1 cellular context compared by ENCODE assay signal in the genomic region with DNA sequence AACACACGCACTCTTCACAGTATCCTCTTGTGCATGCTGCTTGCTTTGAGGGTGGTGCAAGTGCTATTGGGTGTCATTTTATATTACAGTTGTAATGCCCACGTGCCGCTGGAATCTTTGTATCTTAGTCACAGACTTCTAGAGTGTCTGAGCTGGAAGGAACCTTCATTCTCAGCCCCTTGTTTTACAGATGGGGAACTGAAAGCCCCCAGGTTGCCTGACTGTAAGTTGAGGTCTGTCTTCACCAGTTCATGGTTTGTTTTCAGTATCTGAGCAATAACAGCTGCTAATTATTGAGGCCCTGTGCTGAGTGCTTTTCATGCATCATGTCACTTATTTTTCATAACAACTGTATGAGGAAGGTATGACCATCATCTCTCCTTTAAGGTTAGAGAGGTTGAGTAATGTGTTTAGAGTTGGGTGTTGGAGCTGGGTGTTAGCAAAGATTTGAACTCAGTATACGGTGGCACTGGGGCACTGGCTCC.
TF ChIP-seq lines count a peak whose summit lies in the region.

No MANE protein-coding gene starts in this region.

TF ChIP-seq in GM12878, 131 proteins besides CTCF, POLR2A, EP300 and RAD21 (continued from another document and continues in another):
- TF ChIP-seq, protein P1, sequence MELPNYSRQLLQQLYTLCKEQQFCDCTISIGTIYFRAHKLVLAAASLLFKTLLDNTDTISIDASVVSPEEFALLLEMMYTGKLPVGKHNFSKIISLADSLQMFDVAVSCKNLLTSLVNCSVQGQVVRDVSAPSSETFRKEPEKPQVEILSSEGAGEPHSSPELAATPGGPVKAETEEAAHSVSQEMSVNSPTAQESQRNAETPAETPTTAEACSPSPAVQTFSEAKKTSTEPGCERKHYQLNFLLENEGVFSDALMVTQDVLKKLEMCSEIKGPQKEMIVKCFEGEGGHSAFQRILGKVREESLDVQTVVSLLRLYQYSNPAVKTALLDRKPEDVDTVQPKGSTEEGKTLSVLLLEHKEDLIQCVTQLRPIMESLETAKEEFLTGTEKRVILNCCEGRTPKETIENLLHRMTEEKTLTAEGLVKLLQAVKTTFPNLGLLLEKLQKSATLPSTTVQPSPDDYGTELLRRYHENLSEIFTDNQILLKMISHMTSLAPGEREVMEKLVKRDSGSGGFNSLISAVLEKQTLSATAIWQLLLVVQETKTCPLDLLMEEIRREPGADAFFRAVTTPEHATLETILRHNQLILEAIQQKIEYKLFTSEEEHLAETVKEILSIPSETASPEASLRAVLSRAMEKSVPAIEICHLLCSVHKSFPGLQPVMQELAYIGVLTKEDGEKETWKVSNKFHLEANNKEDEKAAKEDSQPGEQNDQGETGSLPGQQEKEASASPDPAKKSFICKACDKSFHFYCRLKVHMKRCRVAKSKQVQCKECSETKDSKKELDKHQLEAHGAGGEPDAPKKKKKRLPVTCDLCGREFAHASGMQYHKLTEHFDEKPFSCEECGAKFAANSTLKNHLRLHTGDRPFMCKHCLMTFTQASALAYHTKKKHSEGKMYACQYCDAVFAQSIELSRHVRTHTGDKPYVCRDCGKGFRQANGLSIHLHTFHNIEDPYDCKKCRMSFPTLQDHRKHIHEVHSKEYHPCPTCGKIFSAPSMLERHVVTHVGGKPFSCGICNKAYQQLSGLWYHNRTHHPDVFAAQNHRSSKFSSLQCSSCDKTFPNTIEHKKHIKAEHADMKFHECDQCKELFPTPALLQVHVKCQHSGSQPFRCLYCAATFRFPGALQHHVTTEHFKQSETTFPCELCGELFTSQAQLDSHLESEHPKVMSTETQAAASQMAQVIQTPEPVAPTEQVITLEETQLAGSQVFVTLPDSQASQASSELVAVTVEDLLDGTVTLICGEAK (IDR thresholded peaks at IDR 0.05; ENCODE audit: borderline replicate concordance) = no peak
- TF ChIP-seq TBL1XR1 (IDR thresholded peaks at IDR 0.05; ENCODE audit: low read depth, low read length) (peak; percentile 80), IKZF2 (IDR thresholded peaks at IDR 0.05) (peak; percentile 93 to 96), KAT2A (conservative IDR thresholded peaks at IDR 0.05; ENCODE audit: control insufficient read depth, low read depth, low read length) (no peak), MTA3 (IDR thresholded peaks at IDR 0.05; ENCODE audit: borderline replicate concordance, low read length) (peak; percentile 94; the same call in 1 of the 2 replicates), MXI1 (IDR thresholded peaks at IDR 0.05; ENCODE audit: low read depth, low read length) (peak; percentile 76; the same call in 1 of the 2 replicates), MYC (IDR thresholded peaks at IDR 0.05; ENCODE audit: insufficient read depth, insufficient read length, insufficient replicate concordance, low read length, severe bottlenecking) (no peak), YY1 (IDR thresholded peaks at IDR 0.05; ENCODE audit: low read depth, low read length) (0 out of 2 replicates have a peak, but pooled peaks have one; percentile 14), TCF3 (IDR thresholded peaks at IDR 0.05; ENCODE audit: borderline replicate concordance, insufficient read depth, low read depth, low read length) (peak; percentile 95), ZNF207 (IDR thresholded peaks at IDR 0.05; ENCODE audit: borderline replicate concordance) (peak; percentile 77; the same call in 1 of the 2 replicates), ATF7 (IDR thresholded peaks at IDR 0.05; ENCODE audit: low read depth) (peak; percentile 93), EZH2 (IDR thresholded peaks at IDR 0.05; ENCODE audit: borderline replicate concordance, control insufficient read depth, low read depth, low read length) (no peak), SMAD5 (IDR thresholded peaks at IDR 0.05; ENCODE audit: low read depth) (no peak), RAD51 (IDR thresholded peaks at IDR 0.05) (peak; percentile 89), NFIC (IDR thresholded peaks at IDR 0.05; ENCODE audit: low read depth, low read length) (peak; percentile 93), DPF2 (IDR thresholded peaks at IDR 0.05) (peak; percentile 98), BHLHE40 (IDR thresholded peaks at IDR 0.05; ENCODE audit: borderline replicate concordance in 1 of 2, low read depth in 2 of 2, low read length in 1 of 2) (peak; percentile 94), NR2F1 (conservative IDR thresholded peaks at IDR 0.05) (peak; percentile 83), FOXK2 (IDR thresholded peaks at IDR 0.05) (peak; percentile 35; the same call in 1 of the 2 replicates), MEF2B (IDR thresholded peaks at IDR 0.05; ENCODE audit: partially characterized antibody, poor library complexity, severe bottlenecking) (peak; percentile 73), RELA (IDR thresholded peaks at IDR 0.05; ENCODE audit: borderline replicate concordance, partially characterized antibody) (peak; percentile 29), SUZ12 (IDR thresholded peaks at IDR 0.05; ENCODE audit: unreplicated experiment) (no peak), CREM (IDR thresholded peaks at IDR 0.05; ENCODE audit: low read depth) (peak; percentile 87), JUNB (IDR thresholded peaks at IDR 0.05) (peak; percentile 66), SPI1 (IDR thresholded peaks at IDR 0.05; ENCODE audit: borderline replicate concordance, insufficient read depth, low read depth, low read length) (peak; percentile 99), CBX5 (IDR thresholded peaks at IDR 0.05; ENCODE audit: low read depth) (peak; percentile 94), RUNX3 (IDR thresholded peaks at IDR 0.05; ENCODE audit: low read length) (peak; percentile 97), CEBPB (IDR thresholded peaks at IDR 0.05; ENCODE audit: borderline replicate concordance in 1 of 2, low read depth in 2 of 2, low read length in 2 of 2) (0 out of 4 replicates have a peak, but pooled peaks of 1 of the 2 experiments have one; percentile 4), FOXM1 (IDR thresholded peaks at IDR 0.05; ENCODE audit: low read depth, low read length) (peak; percentile 94), MTA2 (IDR thresholded peaks at IDR 0.05; ENCODE audit: low read depth) (peak; percentile 99)
- TF ChIP-seq, protein P2, sequence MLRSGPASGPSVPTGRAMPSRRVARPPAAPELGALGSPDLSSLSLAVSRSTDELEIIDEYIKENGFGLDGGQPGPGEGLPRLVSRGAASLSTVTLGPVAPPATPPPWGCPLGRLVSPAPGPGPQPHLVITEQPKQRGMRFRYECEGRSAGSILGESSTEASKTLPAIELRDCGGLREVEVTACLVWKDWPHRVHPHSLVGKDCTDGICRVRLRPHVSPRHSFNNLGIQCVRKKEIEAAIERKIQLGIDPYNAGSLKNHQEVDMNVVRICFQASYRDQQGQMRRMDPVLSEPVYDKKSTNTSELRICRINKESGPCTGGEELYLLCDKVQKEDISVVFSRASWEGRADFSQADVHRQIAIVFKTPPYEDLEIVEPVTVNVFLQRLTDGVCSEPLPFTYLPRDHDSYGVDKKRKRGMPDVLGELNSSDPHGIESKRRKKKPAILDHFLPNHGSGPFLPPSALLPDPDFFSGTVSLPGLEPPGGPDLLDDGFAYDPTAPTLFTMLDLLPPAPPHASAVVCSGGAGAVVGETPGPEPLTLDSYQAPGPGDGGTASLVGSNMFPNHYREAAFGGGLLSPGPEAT (IDR thresholded peaks at IDR 0.05; ENCODE audit: low read depth) = peak; percentile 86
- TF ChIP-seq, protein P3, sequence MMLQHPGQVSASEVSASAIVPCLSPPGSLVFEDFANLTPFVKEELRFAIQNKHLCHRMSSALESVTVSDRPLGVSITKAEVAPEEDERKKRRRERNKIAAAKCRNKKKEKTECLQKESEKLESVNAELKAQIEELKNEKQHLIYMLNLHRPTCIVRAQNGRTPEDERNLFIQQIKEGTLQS (IDR thresholded peaks at IDR 0.05; ENCODE audit: borderline replicate concordance, extremely low read depth, low read depth, low read length) = no peak
- TF ChIP-seq, protein P4, sequence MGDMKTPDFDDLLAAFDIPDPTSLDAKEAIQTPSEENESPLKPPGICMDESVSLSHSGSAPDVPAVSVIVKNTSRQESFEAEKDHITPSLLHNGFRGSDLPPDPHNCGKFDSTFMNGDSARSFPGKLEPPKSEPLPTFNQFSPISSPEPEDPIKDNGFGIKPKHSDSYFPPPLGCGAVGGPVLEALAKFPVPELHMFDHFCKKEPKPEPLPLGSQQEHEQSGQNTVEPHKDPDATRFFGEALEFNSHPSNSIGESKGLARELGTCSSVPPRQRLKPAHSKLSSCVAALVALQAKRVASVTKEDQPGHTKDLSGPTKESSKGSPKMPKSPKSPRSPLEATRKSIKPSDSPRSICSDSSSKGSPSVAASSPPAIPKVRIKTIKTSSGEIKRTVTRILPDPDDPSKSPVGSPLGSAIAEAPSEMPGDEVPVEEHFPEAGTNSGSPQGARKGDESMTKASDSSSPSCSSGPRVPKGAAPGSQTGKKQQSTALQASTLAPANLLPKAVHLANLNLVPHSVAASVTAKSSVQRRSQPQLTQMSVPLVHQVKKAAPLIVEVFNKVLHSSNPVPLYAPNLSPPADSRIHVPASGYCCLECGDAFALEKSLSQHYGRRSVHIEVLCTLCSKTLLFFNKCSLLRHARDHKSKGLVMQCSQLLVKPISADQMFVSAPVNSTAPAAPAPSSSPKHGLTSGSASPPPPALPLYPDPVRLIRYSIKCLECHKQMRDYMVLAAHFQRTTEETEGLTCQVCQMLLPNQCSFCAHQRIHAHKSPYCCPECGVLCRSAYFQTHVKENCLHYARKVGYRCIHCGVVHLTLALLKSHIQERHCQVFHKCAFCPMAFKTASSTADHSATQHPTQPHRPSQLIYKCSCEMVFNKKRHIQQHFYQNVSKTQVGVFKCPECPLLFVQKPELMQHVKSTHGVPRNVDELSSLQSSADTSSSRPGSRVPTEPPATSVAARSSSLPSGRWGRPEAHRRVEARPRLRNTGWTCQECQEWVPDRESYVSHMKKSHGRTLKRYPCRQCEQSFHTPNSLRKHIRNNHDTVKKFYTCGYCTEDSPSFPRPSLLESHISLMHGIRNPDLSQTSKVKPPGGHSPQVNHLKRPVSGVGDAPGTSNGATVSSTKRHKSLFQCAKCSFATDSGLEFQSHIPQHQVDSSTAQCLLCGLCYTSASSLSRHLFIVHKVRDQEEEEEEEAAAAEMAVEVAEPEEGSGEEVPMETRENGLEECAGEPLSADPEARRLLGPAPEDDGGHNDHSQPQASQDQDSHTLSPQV (IDR thresholded peaks at IDR 0.05) = peak; percentile 7; the same call in 1 of the 2 replicates
- TF ChIP-seq, protein P5, sequence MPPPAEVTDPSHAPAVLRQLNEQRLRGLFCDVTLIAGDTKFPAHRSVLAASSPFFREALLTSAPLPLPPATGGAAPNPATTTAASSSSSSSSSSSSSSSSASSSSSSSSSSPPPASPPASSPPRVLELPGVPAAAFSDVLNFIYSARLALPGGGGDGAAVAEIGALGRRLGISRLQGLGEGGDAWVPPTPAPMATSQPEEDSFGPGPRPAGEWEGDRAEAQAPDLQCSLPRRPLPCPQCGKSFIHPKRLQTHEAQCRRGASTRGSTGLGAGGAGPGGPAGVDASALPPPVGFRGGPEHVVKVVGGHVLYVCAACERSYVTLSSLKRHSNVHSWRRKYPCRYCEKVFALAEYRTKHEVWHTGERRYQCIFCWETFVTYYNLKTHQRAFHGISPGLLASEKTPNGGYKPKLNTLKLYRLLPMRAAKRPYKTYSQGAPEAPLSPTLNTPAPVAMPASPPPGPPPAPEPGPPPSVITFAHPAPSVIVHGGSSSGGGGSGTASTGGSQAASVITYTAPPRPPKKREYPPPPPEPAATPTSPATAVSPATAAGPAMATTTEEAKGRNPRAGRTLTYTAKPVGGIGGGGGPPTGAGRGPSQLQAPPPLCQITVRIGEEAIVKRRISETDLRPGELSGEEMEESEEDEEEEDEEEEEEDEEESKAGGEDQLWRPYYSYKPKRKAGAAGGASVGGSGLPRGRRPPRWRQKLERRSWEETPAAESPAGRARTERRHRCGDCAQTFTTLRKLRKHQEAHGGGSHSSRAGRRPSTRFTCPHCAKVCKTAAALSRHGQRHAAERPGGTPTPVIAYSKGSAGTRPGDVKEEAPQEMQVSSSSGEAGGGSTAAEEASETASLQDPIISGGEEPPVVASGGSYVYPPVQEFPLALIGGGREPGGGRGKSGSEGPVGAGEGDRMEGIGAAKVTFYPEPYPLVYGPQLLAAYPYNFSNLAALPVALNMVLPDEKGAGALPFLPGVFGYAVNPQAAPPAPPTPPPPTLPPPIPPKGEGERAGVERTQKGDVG (CRISPR knock-in tag; IDR thresholded peaks at IDR 0.05) = no peak
- TF ChIP-seq, protein P6, sequence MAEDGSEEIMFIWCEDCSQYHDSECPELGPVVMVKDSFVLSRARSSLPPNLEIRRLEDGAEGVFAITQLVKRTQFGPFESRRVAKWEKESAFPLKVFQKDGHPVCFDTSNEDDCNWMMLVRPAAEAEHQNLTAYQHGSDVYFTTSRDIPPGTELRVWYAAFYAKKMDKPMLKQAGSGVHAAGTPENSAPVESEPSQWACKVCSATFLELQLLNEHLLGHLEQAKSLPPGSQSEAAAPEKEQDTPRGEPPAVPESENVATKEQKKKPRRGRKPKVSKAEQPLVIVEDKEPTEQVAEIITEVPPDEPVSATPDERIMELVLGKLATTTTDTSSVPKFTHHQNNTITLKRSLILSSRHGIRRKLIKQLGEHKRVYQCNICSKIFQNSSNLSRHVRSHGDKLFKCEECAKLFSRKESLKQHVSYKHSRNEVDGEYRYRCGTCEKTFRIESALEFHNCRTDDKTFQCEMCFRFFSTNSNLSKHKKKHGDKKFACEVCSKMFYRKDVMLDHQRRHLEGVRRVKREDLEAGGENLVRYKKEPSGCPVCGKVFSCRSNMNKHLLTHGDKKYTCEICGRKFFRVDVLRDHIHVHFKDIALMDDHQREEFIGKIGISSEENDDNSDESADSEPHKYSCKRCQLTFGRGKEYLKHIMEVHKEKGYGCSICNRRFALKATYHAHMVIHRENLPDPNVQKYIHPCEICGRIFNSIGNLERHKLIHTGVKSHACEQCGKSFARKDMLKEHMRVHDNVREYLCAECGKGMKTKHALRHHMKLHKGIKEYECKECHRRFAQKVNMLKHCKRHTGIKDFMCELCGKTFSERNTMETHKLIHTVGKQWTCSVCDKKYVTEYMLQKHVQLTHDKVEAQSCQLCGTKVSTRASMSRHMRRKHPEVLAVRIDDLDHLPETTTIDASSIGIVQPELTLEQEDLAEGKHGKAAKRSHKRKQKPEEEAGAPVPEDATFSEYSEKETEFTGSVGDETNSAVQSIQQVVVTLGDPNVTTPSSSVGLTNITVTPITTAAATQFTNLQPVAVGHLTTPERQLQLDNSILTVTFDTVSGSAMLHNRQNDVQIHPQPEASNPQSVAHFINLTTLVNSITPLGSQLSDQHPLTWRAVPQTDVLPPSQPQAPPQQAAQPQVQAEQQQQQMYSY (CRISPR knock-in tag; IDR thresholded peaks at IDR 0.05) = no peak
- TF ChIP-seq, protein P7, sequence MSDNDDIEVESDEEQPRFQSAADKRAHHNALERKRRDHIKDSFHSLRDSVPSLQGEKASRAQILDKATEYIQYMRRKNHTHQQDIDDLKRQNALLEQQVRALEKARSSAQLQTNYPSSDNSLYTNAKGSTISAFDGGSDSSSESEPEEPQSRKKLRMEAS (IDR thresholded peaks at IDR 0.05; ENCODE audit: low read depth, low read length) = peak; percentile 78; the same call in 1 of the 2 replicates
- TF ChIP-seq, protein P8, sequence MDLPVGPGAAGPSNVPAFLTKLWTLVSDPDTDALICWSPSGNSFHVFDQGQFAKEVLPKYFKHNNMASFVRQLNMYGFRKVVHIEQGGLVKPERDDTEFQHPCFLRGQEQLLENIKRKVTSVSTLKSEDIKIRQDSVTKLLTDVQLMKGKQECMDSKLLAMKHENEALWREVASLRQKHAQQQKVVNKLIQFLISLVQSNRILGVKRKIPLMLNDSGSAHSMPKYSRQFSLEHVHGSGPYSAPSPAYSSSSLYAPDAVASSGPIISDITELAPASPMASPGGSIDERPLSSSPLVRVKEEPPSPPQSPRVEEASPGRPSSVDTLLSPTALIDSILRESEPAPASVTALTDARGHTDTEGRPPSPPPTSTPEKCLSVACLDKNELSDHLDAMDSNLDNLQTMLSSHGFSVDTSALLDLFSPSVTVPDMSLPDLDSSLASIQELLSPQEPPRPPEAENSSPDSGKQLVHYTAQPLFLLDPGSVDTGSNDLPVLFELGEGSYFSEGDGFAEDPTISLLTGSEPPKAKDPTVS (IDR thresholded peaks at IDR 0.05; ENCODE audit: low read depth, low read length) = no peak
